10 cellular contexts compared by ENCODE assay signal in the genomic region with DNA sequence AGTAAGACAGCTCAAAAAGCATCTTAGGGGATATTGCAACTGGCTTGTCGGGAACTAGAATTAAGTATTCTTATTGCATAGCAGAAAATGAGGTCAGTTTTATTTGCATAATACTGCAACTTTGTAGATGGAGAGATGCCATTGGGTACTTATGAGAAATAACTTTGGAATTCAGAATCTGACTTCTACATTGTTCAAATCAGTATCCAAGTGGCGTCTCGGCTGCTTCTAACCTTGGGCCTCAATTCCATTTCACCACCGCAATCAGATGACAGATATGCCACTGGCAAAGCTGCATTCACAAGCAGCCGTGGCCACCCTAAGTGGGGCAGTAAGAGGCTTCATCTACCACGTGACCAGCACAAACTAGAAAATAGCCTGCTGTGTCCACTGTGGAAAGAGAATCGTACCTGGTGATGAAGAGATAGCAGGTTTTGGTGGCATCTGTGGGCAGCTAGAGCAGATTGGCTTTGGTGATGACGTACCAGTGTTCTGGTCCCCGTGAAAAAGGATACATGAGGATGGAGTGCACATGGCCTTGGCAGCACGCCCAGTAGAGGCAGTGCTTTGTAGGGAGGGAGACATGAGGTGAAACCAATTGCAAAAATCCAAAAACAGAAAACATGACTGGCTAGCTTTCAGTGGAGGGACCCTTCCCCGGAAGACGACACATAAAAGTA.
DNase-seq lines count a peak whose midpoint lies in the region; ATAC-seq and TF ChIP-seq lines count a peak whose summit lies in the region.
"Had no signal": no experiment of that assay in that cellular context is flagged by ENCODE, and none has a peak within 500 bp of the region (broad histone marks: within the 10 kb centered on the region; RNA-seq: fewer than 3 reads in every experiment).

No MANE protein-coding gene starts in this region.

- DNase-seq in A172 (ENCODE audit: low spot score) (peak; percentile 94), LHCN-M2 (ENCODE audit: low read depth) (peak; percentile 75), amniotic epithelial cell (ENCODE audit: low read depth) (peak; percentile 93), hepatic stellate cell (ENCODE audit: low spot score) (peak; percentile 72), inferior parietal cortex (ENCODE audit: extremely low spot score) (no peak), WERI-Rb-1 (no peak), NCI-H526 treated with DMSO at 0.1 percent for 48 hours (lab: John Stamatoyannopoulos, UW) (no peak)
- DNase-seq: activated naive CD4-positive, alpha-beta T cell treated with anti-CD3 and anti-CD28 coated beads, Interleukin-2, amount 50 U/mL, for 16 hours had no signal

- H3K36me3 ChIP-seq in WERI-Rb-1 = no peaks in the 10 kb centered on the region

- no peak overlapping the region for H3K27ac ChIP-seq in WERI-Rb-1
- H3K27ac ChIP-seq: C4-2B had no signal

- ATAC-seq in HG02884 (IDR thresholded peaks at IDR 0.05; ENCODE audit: unreplicated experiment) = no peak

- H3K4me3 ChIP-seq in WERI-Rb-1 (ENCODE audit: low read depth, low read length) = no peak overlapping the region

- no peaks in the 10 kb centered on the region for H3K27me3 ChIP-seq in WERI-Rb-1 (ENCODE audit: insufficient read depth, low read depth, severe bottlenecking)

- no peak for TF ChIP-seq CTCF in WERI-Rb-1 (IDR thresholded peaks at IDR 0.05; ENCODE audit: low read depth, low read length)

- no peaks in the 10 kb centered on the region for H3K9me3 ChIP-seq in WERI-Rb-1 (ENCODE audit: severe bottlenecking)

Comparison
In these comparisons a context has a peak if more than half of its experiments do, and no peak if none do; other contexts are left out.
1. DNase-seq: peak in A172 (single experiment), LHCN-M2 (single experiment), amniotic epithelial cell (single experiment) and hepatic stellate cell (single experiment); none in inferior parietal cortex (single experiment), WERI-Rb-1 (single experiment) and NCI-H526 treated with DMSO at 0.1 percent for 48 hours (single experiment).